10 cellular contexts compared by ENCODE assay signal in the genomic region with DNA sequence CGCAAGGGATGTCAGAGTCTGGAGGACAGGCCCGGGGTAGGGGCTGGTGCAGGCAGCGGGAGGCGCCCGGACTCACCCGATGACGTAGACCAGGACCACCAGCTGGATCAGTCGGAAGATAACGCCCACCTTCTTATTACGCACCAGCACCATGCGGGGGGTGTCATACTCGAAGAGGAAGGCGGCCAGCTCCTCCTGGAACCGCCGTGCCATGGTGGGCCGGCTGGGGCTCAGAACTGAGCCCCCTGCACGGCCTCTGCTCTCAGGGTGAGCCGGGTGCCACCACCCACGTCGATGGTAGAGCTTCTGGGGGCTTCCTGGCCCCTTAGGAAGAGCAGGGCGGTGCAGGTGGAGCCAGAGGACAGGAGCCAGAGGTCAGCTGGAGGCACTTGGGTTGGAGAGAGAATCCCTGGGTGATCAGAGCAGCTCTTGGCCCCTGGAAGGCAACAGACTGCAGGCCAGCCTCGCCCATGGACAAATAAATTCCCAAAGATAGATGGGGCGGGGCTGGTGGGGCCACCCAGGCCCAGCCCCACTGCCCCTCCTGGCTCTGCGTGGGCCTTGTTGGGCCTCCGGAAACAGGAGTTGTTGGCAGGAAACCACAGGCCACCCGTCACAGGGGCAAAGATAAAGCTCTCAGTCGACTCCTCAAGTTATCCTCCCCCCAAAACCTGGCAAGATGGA. TPM values are rescaled to one million over a fixed set of nuclear protein-coding genes. Genes with fewer than 3 reads are reported as not detected.
DNase-seq lines count a peak whose midpoint lies in the region; ATAC-seq and TF ChIP-seq lines count a peak whose summit lies in the region.
"Had no signal": no experiment of that assay in that cellular context is flagged by ENCODE, and none has a peak within 500 bp of the region (broad histone marks: within the 10 kb centered on the region; RNA-seq: fewer than 3 reads in every experiment).

TSS of gene P2RX1 (minus strand) at position 453 of the 684 bp plus-strand sequence. CDS start at position 213, 240 bp downstream.

- H3K4me3 ChIP-seq in mucosa of rectum (ENCODE audit: low read length in 2 of 2) = peak within 1 kb of the TSS; percentile 44 to 66

- H3K36me3 Mint-ChIP-seq in activated T-helper 17 cell treated with anti-CD3 and anti-CD28 coated beads, Interleukin-2, amount 50 U/mL, for 72 hours (ENCODE audit: low read depth) = no peaks in the 10 kb centered on the region
- no peaks in the 10 kb centered on the region for H3K36me3 Mint-ChIP-seq in nephron progenitor cell (ENCODE audit: low read depth)

- H3K27ac ChIP-seq in KOPT-K1 (ENCODE audit: low read depth, low read length, poor library complexity, severe bottlenecking) (peak within 1 kb of the TSS; percentile 96), mucosa of rectum (ENCODE audit: low read depth in 2 of 2, low read length in 2 of 2) (peak within 1 kb of the TSS; percentile 62 to 82)
- H3K27ac ChIP-seq: VCaP had no signal

- peaks cover 32 to 34% of the 10 kb centered on the region in 2 donors for H3K4me1 ChIP-seq in mucosa of rectum (ENCODE audit: control insufficient read depth in 2 of 2, insufficient read depth in 2 of 2, low read length in 2 of 2)

- no peak for TF ChIP-seq CTCF in nephron progenitor cell (IDR thresholded peaks at IDR 0.05)

- H3K9me3 ChIP-seq in KOPT-K1 (ENCODE audit: insufficient read depth, low read length, poor library complexity, severe bottlenecking) (no peaks in the 10 kb centered on the region), mucosa of rectum (ENCODE audit: control insufficient read depth in 2 of 2, low read length in 2 of 2) (no peaks in the 10 kb centered on the region)

- peak within 1 kb of the TSS; percentile 33 for H3K4me3 Mint-ChIP-seq in activated T-helper 17 cell treated with anti-CD3 and anti-CD28 coated beads, Interleukin-2, amount 50 U/mL, for 72 hours
- no peak within 1 kb of the TSS for H3K4me3 Mint-ChIP-seq in nephron progenitor cell

- H3K9me3 Mint-ChIP-seq in activated T-helper 17 cell treated with anti-CD3 and anti-CD28 coated beads, Interleukin-2, amount 50 U/mL, for 72 hours = no peaks in the 10 kb centered on the region
- H3K9me3 Mint-ChIP-seq in nephron progenitor cell = no peaks in the 10 kb centered on the region

- DNase-seq in AML-193 (lab: John Stamatoyannopoulos, UW) (peak; percentile 58 to 74), NCI-H1930 (lab: John Stamatoyannopoulos, UW) (no peak), nephron progenitor cell (no peak)

- H3K36me3 ChIP-seq in KOPT-K1 (ENCODE audit: insufficient read depth, low read length) = no peaks in the 10 kb centered on the region
- H3K36me3 ChIP-seq in mucosa of rectum (ENCODE audit: control insufficient read depth in 2 of 2, insufficient read depth in 2 of 2, low read length in 2 of 2) = no peaks in the 10 kb centered on the region

- H3K9ac ChIP-seq in mucosa of rectum (ENCODE audit: low read depth in 1 of 2, low read length in 2 of 2) = peak within 1 kb of the TSS; percentile 49 to 66

- H3K4me1 Mint-ChIP-seq in activated T-helper 17 cell treated with anti-CD3 and anti-CD28 coated beads, Interleukin-2, amount 50 U/mL, for 72 hours = peaks cover 7% of the 10 kb centered on the region
- peaks cover 25% of the 10 kb centered on the region for H3K4me1 Mint-ChIP-seq in nephron progenitor cell

- H3K27me3 ChIP-seq in mucosa of rectum (ENCODE audit: control insufficient read depth in 2 of 2, insufficient read depth in 2 of 2, low read length in 2 of 2) = no peaks in the 10 kb centered on the region

- no peaks in the 10 kb centered on the region for H3K27me3 Mint-ChIP-seq in activated T-helper 17 cell treated with anti-CD3 and anti-CD28 coated beads, Interleukin-2, amount 50 U/mL, for 72 hours
- peaks cover 6% of the 10 kb centered on the region for H3K27me3 Mint-ChIP-seq in nephron progenitor cell (ENCODE audit: low read depth, poor library complexity)

- peak within 1 kb of the TSS; percentile 76 for H3K27ac Mint-ChIP-seq in activated T-helper 17 cell treated with anti-CD3 and anti-CD28 coated beads, Interleukin-2, amount 50 U/mL, for 72 hours
- no peak within 1 kb of the TSS for H3K27ac Mint-ChIP-seq in nephron progenitor cell

- ATAC-seq in activated T-helper 17 cell treated with anti-CD3 and anti-CD28 coated beads, Interleukin-2, amount 50 U/mL, for 72 hours (replicated peaks) = peak; percentile 54
- ATAC-seq in GM21786 (IDR thresholded peaks at IDR 0.05; ENCODE audit: unreplicated experiment) (no peak), GM19324 (IDR thresholded peaks at IDR 0.05; ENCODE audit: low FRiP score, unreplicated experiment) (no peak)
- ATAC-seq: esophagus mucosa had no signal

RNA-seq across cellular contexts. Expression of gene P2RX1, which starts in this region (rescaled TPM):
- 1 to 10 TPM in 1 of 2 donors, not detected in 1; 1.6 TPM for total RNA-seq in activated T-helper 17 cell treated with anti-CD3 and anti-CD28 coated beads, Interleukin-2, amount 50 U/mL, for 72 hours

Comparison
In these comparisons a context has a peak if more than half of its experiments do, and no peak if none do; other contexts are left out.
1. DNase-seq: peak in AML-193 (2 of 2); none in NCI-H1930 (0 of 2) and nephron progenitor cell (single experiment).